14 cellular contexts compared by ENCODE assay signal in the genomic region with DNA sequence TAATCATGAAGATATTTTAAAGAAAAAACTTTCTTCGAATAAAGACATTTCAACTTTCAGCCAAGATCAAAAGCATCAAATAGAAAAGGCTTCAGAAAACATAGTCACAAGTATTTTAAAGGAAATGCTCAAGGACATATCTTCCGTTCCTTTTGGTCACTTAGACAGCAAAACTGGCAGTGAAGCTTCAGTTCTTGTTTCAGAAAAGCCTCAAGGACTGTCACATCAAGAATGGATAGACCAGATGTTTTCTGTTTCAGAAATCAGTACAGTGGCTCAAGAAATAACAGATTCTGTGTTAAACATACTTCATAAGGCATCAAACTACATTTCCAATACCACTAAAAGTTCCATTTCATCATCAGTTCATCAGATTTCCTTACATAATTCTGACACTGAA. TPM values are rescaled to one million over a fixed set of nuclear protein-coding genes. Genes with fewer than 3 reads are reported as not detected.
"Had no signal": no experiment of that assay in that cellular context is flagged by ENCODE, and none has a peak within 500 bp of the region (broad histone marks: within the 10 kb centered on the region; RNA-seq: fewer than 3 reads in every experiment).

No MANE protein-coding gene starts in this region.

- H3K4me3 ChIP-seq: adrenal gland, body of pancreas, sigmoid colon, upper lobe of left lung had no signal

- DNase-seq: activated CD4-positive, alpha-beta T cell treated with anti-CD3 and anti-CD28 coated beads, Interleukin-2, amount 50 U/mL, for 1 hour; activated naive CD4-positive, alpha-beta T cell treated with anti-CD3 and anti-CD28 coated beads, Interleukin-2, amount 50 U/mL, for 16 hours; activated T-cell treated with anti-CD3 and anti-CD28 coated beads for 4 hours; adrenal gland; body of pancreas; cortex of kidney; hypothalamus; kidney glomerular epithelial cell; sigmoid colon; stimulated activated CD4-positive, alpha-beta T cell treated with anti-CD3 and anti-CD28 coated beads, Interleukin-4, amount 100 ng/mL, for 1 hour; stimulated activated CD8-positive, alpha-beta memory T cell treated with anti-CD3 and anti-CD28 coated beads, Interleukin-4, amount 100 ng/mL, for 48 hours; stimulated activated naive CD8-positive, alpha-beta T cell treated with anti-CD3 and anti-CD28 coated beads, Interleukin-15, Interleukin-2, amounts not matched to agents 100 U/mL and 50 U/mL, for 24 hours; upper lobe of left lung had no signal

- ATAC-seq: body of pancreas; stimulated activated naive CD8-positive, alpha-beta T cell treated with anti-CD3 and anti-CD28 coated beads, Interleukin-15, Interleukin-2, amounts not matched to agents 100 U/mL and 50 U/mL, for 24 hours had no signal

RNA-seq across cellular contexts. Expression of a gene that starts 51.8 kb away (rescaled TPM):
- total RNA-seq: activated CD8-positive, alpha-beta memory T cell treated with anti-CD3 and anti-CD28 coated beads for 36 hours had no signal
